Comparison of ENCODE assay signal across 19 cellular contexts in the genomic region with DNA sequence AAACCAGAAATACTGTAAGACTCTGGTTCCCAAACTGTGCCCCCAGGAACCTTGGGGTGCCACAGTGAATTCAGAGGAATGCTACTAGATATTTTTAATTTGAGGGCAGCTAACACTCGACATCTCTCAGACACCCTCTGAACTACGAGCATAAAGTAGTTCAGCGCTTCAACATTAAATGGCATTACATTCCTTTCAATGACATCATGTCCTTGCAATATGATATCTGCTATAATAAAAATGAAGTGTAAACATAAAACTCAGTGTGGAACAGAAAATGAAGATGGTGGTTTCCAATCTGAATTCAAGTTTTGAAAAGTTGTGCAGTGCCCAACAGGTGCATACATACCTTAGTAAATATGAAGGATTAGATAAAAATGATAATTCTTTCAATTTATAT.
"Had no signal": no experiment of that assay in that cellular context is flagged by ENCODE, and none has a peak within 500 bp of the region (broad histone marks: within the 10 kb centered on the region; RNA-seq: fewer than 3 reads in every experiment).

No MANE protein-coding gene starts in this region.

- H3K4me1 ChIP-seq: right atrium auricular region had no signal

- DNase-seq: activated B cell treated with CpG ODN at 0.5 μM for 24 hours; activated CD4-positive, alpha-beta T cell treated with anti-CD3 and anti-CD28 coated beads, Interleukin-2, amount 10 ng/mL, durations not matched to agents 7 days and 5 days; activated CD8-positive, alpha-beta memory T cell treated with anti-CD3 and anti-CD28 coated beads for 24 hours; activated naive CD4-positive, alpha-beta T cell treated with anti-CD3 and anti-CD28 coated beads for 36 hours; caudate nucleus; cortex of kidney; effector memory CD4-positive, alpha-beta T cell; hypothalamus; midbrain; naive B cell; posterior cingulate gyrus; spleen; stimulated activated CD4-positive, alpha-beta T cell treated with anti-CD3 and anti-CD28 coated beads, Interleukin-1b, Interleukin-23, amount 100 ng/mL, for 48 hours; stimulated activated naive B cell treated with anti-CD40 and anti-IgM and Interleukin-4, amounts not matched to agents 10 μg/mL and 1 μg/mL and 100 μg/mL, for 72 hours; substantia nigra; T-helper 17 cell; trophoblast cell had no signal

- H3K27ac Mint-ChIP-seq: activated B cell treated with CpG ODN at 0.5 μM for 24 hours; activated CD4-positive, alpha-beta T cell treated with anti-CD3 and anti-CD28 coated beads, Interleukin-2, amount 10 ng/mL, durations not matched to agents 7 days and 5 days; activated naive CD4-positive, alpha-beta T cell treated with anti-CD3 and anti-CD28 coated beads for 36 hours; activated T-helper 17 cell treated with anti-CD3 and anti-CD28 coated beads, Interleukin-2, amount 50 U/mL, for 72 hours; naive B cell; stimulated activated naive B cell treated with anti-CD40 and anti-IgM and Interleukin-4, amounts not matched to agents 10 μg/mL and 1 μg/mL and 100 μg/mL, for 72 hours; T-helper 17 cell had no signal

- H3K4me3 ChIP-seq: right atrium auricular region, spleen had no signal

- H3K9me3 ChIP-seq: right atrium auricular region had no signal

- H3K36me3 ChIP-seq: right atrium auricular region, spleen had no signal

- H3K27me3 Mint-ChIP-seq: activated B cell treated with CpG ODN at 0.5 μM for 24 hours; activated CD4-positive, alpha-beta T cell treated with anti-CD3 and anti-CD28 coated beads, Interleukin-2, amount 10 ng/mL, durations not matched to agents 7 days and 5 days; activated T-helper 17 cell treated with anti-CD3 and anti-CD28 coated beads, Interleukin-2, amount 50 U/mL, for 72 hours; naive B cell; stimulated activated naive B cell treated with anti-CD40 and anti-IgM and Interleukin-4, amounts not matched to agents 10 μg/mL and 1 μg/mL and 100 μg/mL, for 72 hours; T-helper 17 cell had no signal

- H3K36me3 Mint-ChIP-seq: naive B cell; stimulated activated naive B cell treated with anti-CD40 and anti-IgM and Interleukin-4, amounts not matched to agents 10 μg/mL and 1 μg/mL and 100 μg/mL, for 72 hours had no signal

- H3K9me3 Mint-ChIP-seq: activated B cell treated with CpG ODN at 0.5 μM for 24 hours; activated CD4-positive, alpha-beta T cell treated with anti-CD3 and anti-CD28 coated beads, Interleukin-2, amount 10 ng/mL, durations not matched to agents 7 days and 5 days; activated naive CD4-positive, alpha-beta T cell treated with anti-CD3 and anti-CD28 coated beads for 36 hours; activated T-helper 17 cell treated with anti-CD3 and anti-CD28 coated beads, Interleukin-2, amount 50 U/mL, for 72 hours; naive B cell; stimulated activated naive B cell treated with anti-CD40 and anti-IgM and Interleukin-4, amounts not matched to agents 10 μg/mL and 1 μg/mL and 100 μg/mL, for 72 hours had no signal

- ATAC-seq: activated T-helper 17 cell treated with anti-CD3 and anti-CD28 coated beads, Interleukin-2, amount 50 U/mL, for 72 hours; stimulated activated naive B cell treated with anti-CD40 and anti-IgM and Interleukin-4, amounts not matched to agents 10 μg/mL and 1 μg/mL and 100 μg/mL, for 72 hours; T-helper 17 cell had no signal

- H3K27ac ChIP-seq: right atrium auricular region had no signal

- H3K4me1 Mint-ChIP-seq: activated B cell treated with CpG ODN at 0.5 μM for 24 hours; activated CD4-positive, alpha-beta T cell treated with anti-CD3 and anti-CD28 coated beads, Interleukin-2, amount 10 ng/mL, durations not matched to agents 7 days and 5 days; activated T-helper 17 cell treated with anti-CD3 and anti-CD28 coated beads, Interleukin-2, amount 50 U/mL, for 72 hours; naive B cell; T-helper 17 cell had no signal

- H3K4me3 Mint-ChIP-seq: activated B cell treated with CpG ODN at 0.5 μM for 24 hours; activated CD4-positive, alpha-beta T cell treated with anti-CD3 and anti-CD28 coated beads, Interleukin-2, amount 10 ng/mL, durations not matched to agents 7 days and 5 days; activated naive CD4-positive, alpha-beta T cell treated with anti-CD3 and anti-CD28 coated beads for 36 hours; activated T-helper 17 cell treated with anti-CD3 and anti-CD28 coated beads, Interleukin-2, amount 50 U/mL, for 72 hours; naive B cell; stimulated activated naive B cell treated with anti-CD40 and anti-IgM and Interleukin-4, amounts not matched to agents 10 μg/mL and 1 μg/mL and 100 μg/mL, for 72 hours; T-helper 17 cell had no signal

- H3K27me3 ChIP-seq: right atrium auricular region, spleen had no signal
